In the genomic region with DNA sequence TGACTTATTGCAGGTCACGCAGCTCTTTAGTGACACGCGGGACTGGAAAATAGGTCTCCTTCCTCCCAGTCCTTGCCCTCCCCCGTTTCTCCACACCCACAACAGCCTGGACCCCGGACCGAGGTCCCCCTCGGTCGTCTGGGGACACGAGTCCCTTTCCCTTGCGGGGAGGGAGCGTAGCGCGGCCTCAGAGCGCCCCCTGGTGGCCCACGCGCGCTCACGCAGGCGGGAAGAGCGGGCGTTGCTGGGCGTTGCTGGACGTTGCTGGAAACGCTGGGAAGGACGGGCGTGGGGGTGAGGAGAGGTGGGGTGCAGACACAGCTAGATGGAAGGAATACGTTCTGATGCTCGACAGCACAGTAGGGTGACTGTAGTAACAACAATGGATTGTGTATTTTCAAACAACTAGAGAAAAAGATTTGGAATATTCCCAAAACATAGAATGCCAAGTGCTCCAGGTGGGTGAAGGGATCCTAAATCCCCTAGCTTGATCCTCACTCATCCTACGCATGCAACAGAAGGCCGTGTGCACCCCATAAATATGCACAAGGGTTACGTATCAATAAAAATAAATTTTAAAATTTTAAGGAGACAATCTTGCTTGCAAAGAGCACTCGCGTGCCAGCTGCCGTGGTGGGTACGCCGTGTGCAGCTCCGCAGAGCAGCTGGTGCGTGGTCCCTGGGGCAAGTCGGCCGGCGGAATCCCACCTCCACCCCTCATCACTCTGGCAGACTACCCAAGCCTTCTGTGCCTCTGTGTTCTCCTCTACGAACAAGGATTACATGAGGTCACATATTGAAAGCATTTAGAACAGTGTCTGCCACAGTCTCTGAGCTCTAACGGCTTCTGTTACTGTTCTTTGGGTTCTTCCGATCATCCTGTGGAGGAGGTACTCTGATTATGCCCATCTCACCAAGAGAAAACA, we compare ENCODE assay signal across 8 cellular contexts.
DNase-seq lines count a peak whose midpoint lies in the region; ATAC-seq, FAIRE-seq and TF ChIP-seq lines count a peak whose summit lies in the region.

No MANE protein-coding gene starts in this region.

- ATAC-seq in pancreas (peak; percentile 88 to 93 (median 93)), HG02678 (IDR thresholded peaks at IDR 0.05; ENCODE audit: unreplicated experiment) (no peak)

- DNase-seq in DMS53 (lab: John Stamatoyannopoulos, UW) (peak; percentile 90), HT-29 (ENCODE audit: low spot score) (peak; percentile 77), Peyer's patch (peak in 2 of 3 donors; percentile 72 to 83), frontal cortex (ENCODE audit: low spot score in 2 of 2) (peak; percentile 84 to 90), pancreas (peak in 4 of 6 donors; percentile 35 to 94 (median 78)), type B pancreatic cell (ENCODE audit: extremely low spot score, unreplicated experiment) (peak; percentile 86)
- DNase-seq in activated T-helper 9 cell treated with anti-CD3 and anti-CD28 coated beads, Interleukin-2, amount 50 U/mL, for 16 hours (ENCODE audit: low read depth) = peak; percentile 57

- H3K27me3 Mint-ChIP-seq in type B pancreatic cell = peaks cover 13% of the 10 kb centered on the region

- no peak for TF ChIP-seq POLR2A in Peyer's patch (IDR thresholded peaks at IDR 0.05)

- H3K27ac Mint-ChIP-seq in type B pancreatic cell = peak overlapping the region; percentile 7

- intact Hi-C loops in pancreas (cut with DNase I) = loop anchor here (5.0 to 10.0 kb wide), 2 partner anchors 102 to 105 kb away; no protein-coding TSS in a partner anchor

- H3K4me3 ChIP-seq in Peyer's patch (no peak overlapping the region), pancreas (no peak overlapping the region)

- no peaks in the 10 kb centered on the region for H3K9me3 ChIP-seq in Peyer's patch
- H3K9me3 ChIP-seq in pancreas = no peaks in the 10 kb centered on the region

- peaks cover 0 to 9% (median 0%) of the 10 kb centered on the region in 4 donors for H3K4me1 ChIP-seq in Peyer's patch
- H3K4me1 ChIP-seq in pancreas = no peaks in the 10 kb centered on the region

- no peaks in the 10 kb centered on the region for H3K36me3 ChIP-seq in Peyer's patch
- no peaks in the 10 kb centered on the region for H3K36me3 ChIP-seq in pancreas

- WGBS in pancreas, 2 donors = 24 to 25% methylated on average over 43 to 44 of the region's 44 CpGs

- H3K27me3 ChIP-seq in Peyer's patch = no peaks in the 10 kb centered on the region
- peaks cover 0 to 3% (median 0%) of the 10 kb centered on the region in 4 donors for H3K27me3 ChIP-seq in pancreas

- H3K4me1 Mint-ChIP-seq in type B pancreatic cell (ENCODE audit: unreplicated experiment) = peaks cover 9% of the 10 kb centered on the region

- no peaks in the 10 kb centered on the region for H3K9me3 Mint-ChIP-seq in type B pancreatic cell

- H3K36me3 Mint-ChIP-seq in type B pancreatic cell = peaks cover 20% of the 10 kb centered on the region

- TF ChIP-seq CTCF in Peyer's patch (IDR thresholded peaks at IDR 0.05) (peak; percentile 80 to 100 (median 98)), pancreas (IDR thresholded peaks at IDR 0.05) (peak; percentile 96 to 98 (median 98)), type B pancreatic cell (conservative IDR thresholded peaks at IDR 0.05) (peak; percentile 100)

- H3K27ac ChIP-seq in Peyer's patch (no peak overlapping the region), pancreas (no peak overlapping the region)

- FAIRE-seq in frontal cortex (lab: Jason Lieb, UNC) (no peak), pancreas (lab: Jason Lieb, UNC) (no peak)

- no peak overlapping the region for H3K4me3 Mint-ChIP-seq in type B pancreatic cell
